ENCODE assay signal across 8 cellular contexts in the genomic region with DNA sequence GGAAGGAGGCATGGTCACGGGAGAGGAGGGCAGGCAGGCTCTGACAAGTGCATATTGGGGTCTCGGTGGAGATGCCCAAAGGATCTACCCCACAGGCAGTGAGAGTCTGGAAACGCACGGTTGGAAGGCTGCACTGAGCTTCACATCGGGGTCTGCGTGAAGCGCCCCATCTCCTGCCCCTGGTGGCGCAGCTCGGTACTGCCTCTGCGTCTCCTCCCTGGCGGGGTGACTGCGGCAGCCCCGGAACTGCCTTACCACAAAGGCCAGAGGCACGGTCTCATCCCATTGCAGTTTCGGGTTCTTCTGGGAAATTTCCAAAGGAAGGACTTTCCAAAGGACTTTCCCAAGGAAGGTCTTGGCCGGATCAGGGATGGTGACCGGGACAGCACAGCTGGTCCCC.
A peak's percentile ranks its signal among the peaks of the same experiment; 100 is the strongest.
DNase-seq lines count a peak whose midpoint lies in the region; ATAC-seq and TF ChIP-seq lines count a peak whose summit lies in the region.
"Had no signal": no experiment of that assay in that cellular context is flagged by ENCODE, and none has a peak within 500 bp of the region (broad histone marks: within the 10 kb centered on the region; RNA-seq: fewer than 3 reads in every experiment).

No MANE protein-coding gene starts in this region.

- ATAC-seq in HG03159 (IDR thresholded peaks at IDR 0.05; ENCODE audit: unreplicated experiment) (peak; percentile 57), HG03520 (IDR thresholded peaks at IDR 0.05; ENCODE audit: unreplicated experiment) (no peak)

- H3K4me3 ChIP-seq in right atrium auricular region: no peak overlapping the region

- peak; percentile 20 for DNase-seq in activated CD4-positive, alpha-beta T cell treated with anti-CD3 and anti-CD28 coated beads, Interleukin-2, amount 50 U/mL, for 1 hour
- DNase-seq in right atrium auricular region (ENCODE audit: low spot score) (no peak), globus pallidus (ENCODE audit: low spot score) (no peak), epidermal melanocyte (ENCODE audit: insufficient read length, low spot score) (no peak)
- peak; percentile 10 to 24 for DNase-seq in stimulated activated CD8-positive, alpha-beta memory T cell treated with anti-CD3 and anti-CD28 coated beads, Interleukin-15, amount 100 ng/mL, for 48 hours (ENCODE audit: low read depth in 2 of 2)
- DNase-seq: IMR-90 had no signal

- H3K9me3 ChIP-seq in right atrium auricular region: no peaks in the 10 kb centered on the region

- H3K27ac ChIP-seq in right atrium auricular region: no peak overlapping the region

- TF ChIP-seq CTCF in right atrium auricular region (IDR thresholded peaks at IDR 0.05): peak; percentile 41 to 67

- peaks cover 3 to 9% of the 10 kb centered on the region in 2 donors for H3K27me3 ChIP-seq in right atrium auricular region

- no peaks in the 10 kb centered on the region for H3K36me3 ChIP-seq in right atrium auricular region

- no peaks in the 10 kb centered on the region for H3K4me1 ChIP-seq in right atrium auricular region

Comparison
In these comparisons a context has a peak if more than half of its experiments do, and no peak if none do; other contexts are left out.
1. DNase-seq: peak in activated CD4-positive, alpha-beta T cell treated with anti-CD3 and anti-CD28 coated beads, Interleukin-2, amount 50 U/mL, for 1 hour (single experiment) and stimulated activated CD8-positive, alpha-beta memory T cell treated with anti-CD3 and anti-CD28 coated beads, Interleukin-15, amount 100 ng/mL, for 48 hours (2 of 2); none in right atrium auricular region (single experiment), globus pallidus (single experiment) and epidermal melanocyte (single experiment).